Comparison of ENCODE assay signal across 7 cellular contexts in genomic region chr6:34245032-34245760, GRCh38. TPM values are rescaled to one million over a fixed set of nuclear protein-coding genes. Genes with fewer than 3 reads are reported as not detected.
A peak's percentile ranks its signal among the peaks of the same experiment; 100 is the strongest.
DNase-seq lines count a peak whose midpoint lies in the region; ATAC-seq and TF ChIP-seq lines count a peak whose summit lies in the region.
"Not testable (repeated sequence)": the region's sequence is repeated elsewhere in the genome, so short reads cannot be mapped to it uniquely, and the experiment has no call there.

No MANE protein-coding gene starts in this region.

- intact Hi-C loops in PC-3 (cut with micrococcal nuclease), result loop anchor here (5.0 kb wide), 2 partner anchors 292 to 362 kb away; no protein-coding TSS in a partner anchor

- H3K9me3 ChIP-seq in PC-3 (ENCODE audit: low read length); mesenchymal stem cell (ENCODE audit: control insufficient read depth, low read length); skeletal muscle tissue (ENCODE audit: control insufficient read depth in 3 of 3, low read length in 3 of 3): not testable (repeated sequence)

- 72% methylated on average over 8 of the region's 13 CpGs for WGBS in mesenchymal stem cell

- H3K79me1 ChIP-seq in mesenchymal stem cell (replicated peaks; ENCODE audit: low read length, poor library complexity, severe bottlenecking), result not testable (repeated sequence)

- H3K4me3 Mint-ChIP-seq in activated CD4-positive, alpha-beta memory T cell treated with anti-CD3 and anti-CD28 coated beads, Interleukin-2, amount 10 ng/mL, durations not matched to agents 7 days and 5 days; activated naive CD8-positive, alpha-beta T cell treated with anti-CD3 and anti-CD28 coated beads for 36 hours: not testable (repeated sequence)
- peak overlapping the region in 1 of 2 donors; percentile 19 for H3K4me3 Mint-ChIP-seq in effector memory CD8-positive, alpha-beta T cell

- H2BK12ac ChIP-seq in mesenchymal stem cell (ENCODE audit: low read length in 2 of 2), result peak overlapping the region; percentile 30 to 66

- BruUV-seq in PC-3 (replicated peaks; lab: Mats Ljungman, UMichigan), result not testable (repeated sequence)

- H3K4me3 ChIP-seq in PC-3 (ENCODE audit: low read length); mesenchymal stem cell (ENCODE audit: insufficient read depth in 1 of 2, low read depth in 1 of 2, low read length in 2 of 2); skeletal muscle tissue (ENCODE audit: low read length in 3 of 3): not testable (repeated sequence)

- H2AK5ac ChIP-seq in mesenchymal stem cell (ENCODE audit: low read length, severe bottlenecking), result not testable (repeated sequence)

- not testable (repeated sequence) for H3K9me3 Mint-ChIP-seq in activated CD4-positive, alpha-beta memory T cell treated with anti-CD3 and anti-CD28 coated beads, Interleukin-2, amount 10 ng/mL, durations not matched to agents 7 days and 5 days; activated naive CD8-positive, alpha-beta T cell treated with anti-CD3 and anti-CD28 coated beads for 36 hours; effector memory CD8-positive, alpha-beta T cell

- peak overlapping the region; percentile 99; the same call in 1 of the 2 replicates for H3K4me2 ChIP-seq in PC-3 (ENCODE audit: low read length)
- H3K4me2 ChIP-seq in mesenchymal stem cell (ENCODE audit: low read length, poor library complexity, severe bottlenecking), result not testable (repeated sequence)

- H4K8ac ChIP-seq in mesenchymal stem cell (ENCODE audit: low read length), result not testable (repeated sequence)

- not testable (repeated sequence) for H2AFZ ChIP-seq in PC-3 (ENCODE audit: low read length); mesenchymal stem cell (ENCODE audit: low read depth, low read length)

- H2BK15ac ChIP-seq in mesenchymal stem cell (ENCODE audit: low read depth, poor library complexity, severe bottlenecking), result peak overlapping the region; percentile 27

- not testable (repeated sequence) for H2BK5ac ChIP-seq in mesenchymal stem cell (ENCODE audit: low read depth, low read length, poor library complexity, severe bottlenecking)

- H3K36me3 ChIP-seq in PC-3 (ENCODE audit: low read depth, low read length) (peaks cover 39% of the 10 kb centered on the region), mesenchymal stem cell (ENCODE audit: control insufficient read depth in 1 of 2, insufficient read depth in 2 of 2, low read depth in 1 of 2, low read length in 2 of 2) (peaks cover 27 to 48% of the 10 kb centered on the region in 2 experiments), skeletal muscle tissue (ENCODE audit: control insufficient read depth in 3 of 3, insufficient read depth in 3 of 3, low read length in 3 of 3) (peaks cover 5 to 26% (median 15%) of the 10 kb centered on the region in 3 donors)

- peak overlapping the region; percentile 71 for H4K91ac ChIP-seq in mesenchymal stem cell (ENCODE audit: low read length)

- peaks cover 83% of the 10 kb centered on the region for H3K4me1 Mint-ChIP-seq in activated CD4-positive, alpha-beta memory T cell treated with anti-CD3 and anti-CD28 coated beads, Interleukin-2, amount 10 ng/mL, durations not matched to agents 7 days and 5 days
- H3K4me1 Mint-ChIP-seq in activated naive CD8-positive, alpha-beta T cell treated with anti-CD3 and anti-CD28 coated beads for 36 hours, result peaks cover 76% of the 10 kb centered on the region
- peaks cover 32 to 40% of the 10 kb centered on the region in 2 donors for H3K4me1 Mint-ChIP-seq in effector memory CD8-positive, alpha-beta T cell (ENCODE audit: low read depth in 2 of 2)

- peak; percentile 4 for DNase-seq in ELR (ENCODE audit: low read depth)
- DNase-seq in PC-3; activated CD4-positive, alpha-beta memory T cell treated with anti-CD3 and anti-CD28 coated beads, Interleukin-2, amount 10 ng/mL, durations not matched to agents 7 days and 5 days; activated naive CD8-positive, alpha-beta T cell treated with anti-CD3 and anti-CD28 coated beads for 36 hours; effector memory CD8-positive, alpha-beta T cell; mesenchymal stem cell: not testable (repeated sequence)

- not testable (repeated sequence) for TF ChIP-seq CTCF in PC-3 (conservative IDR thresholded peaks at IDR 0.05; ENCODE audit: low read depth, low read length)

- H3F3A ChIP-seq in PC-3 (ENCODE audit: low read length, unreplicated experiment), result peaks cover 29% of the 10 kb centered on the region

- not testable (repeated sequence) for H3K27me3 Mint-ChIP-seq in activated CD4-positive, alpha-beta memory T cell treated with anti-CD3 and anti-CD28 coated beads, Interleukin-2, amount 10 ng/mL, durations not matched to agents 7 days and 5 days; activated naive CD8-positive, alpha-beta T cell treated with anti-CD3 and anti-CD28 coated beads for 36 hours; effector memory CD8-positive, alpha-beta T cell

- H3K36me3 Mint-ChIP-seq in activated CD4-positive, alpha-beta memory T cell treated with anti-CD3 and anti-CD28 coated beads, Interleukin-2, amount 10 ng/mL, durations not matched to agents 7 days and 5 days (ENCODE audit: low read depth), result peaks cover 52% of the 10 kb centered on the region
- H3K36me3 Mint-ChIP-seq in activated naive CD8-positive, alpha-beta T cell treated with anti-CD3 and anti-CD28 coated beads for 36 hours, result peaks cover 39% of the 10 kb centered on the region
- H3K36me3 Mint-ChIP-seq in effector memory CD8-positive, alpha-beta T cell (ENCODE audit: insufficient read depth), result peaks cover 59% of the 10 kb centered on the region

- H3K79me2 ChIP-seq in PC-3 (ENCODE audit: low read length), result peaks cover 38% of the 10 kb centered on the region

- not testable (repeated sequence) for H2BK120ac ChIP-seq in mesenchymal stem cell (ENCODE audit: low read depth, low read length)

- not testable (repeated sequence) for H3K4ac ChIP-seq in mesenchymal stem cell (ENCODE audit: low read depth in 1 of 2, low read length in 2 of 2)

- H3K14ac ChIP-seq in mesenchymal stem cell (ENCODE audit: low read length in 2 of 2), result not testable (repeated sequence)

- H3K4me1 ChIP-seq in PC-3 (ENCODE audit: insufficient read depth, low read length), result peaks cover 84% of the 10 kb centered on the region
- peaks cover 56% of the 10 kb centered on the region for H3K4me1 ChIP-seq in mesenchymal stem cell (ENCODE audit: control insufficient read depth, insufficient read depth, low read depth, low read length)
- H3K4me1 ChIP-seq in skeletal muscle tissue (ENCODE audit: control insufficient read depth in 3 of 3, insufficient read depth in 3 of 3, low read length in 3 of 3), result peaks cover 17 to 43% (median 26%) of the 10 kb centered on the region in 3 donors

- peaks cover 27% of the 10 kb centered on the region for H4K20me1 ChIP-seq in PC-3 (ENCODE audit: low read length)

- peak overlapping the region; percentile 35 to 74 for H3K18ac ChIP-seq in mesenchymal stem cell (ENCODE audit: low read depth in 1 of 2, low read length in 2 of 2)

- CTCF ChIA-PET in PC-3 (lab: Charles Lee), result interaction anchor here (0.6 to 0.9 kb wide), 2 partner anchors 170 to 967 kb away, joined by 3 to 10 read pairs; no protein-coding TSS in a partner anchor
- CTCF ChIA-PET in activated CD4-positive, alpha-beta memory T cell treated with anti-CD3 and anti-CD28 coated beads, Interleukin-2, amount 10 ng/mL, durations not matched to agents 7 days and 5 days (lab: Charles Lee), result not testable (repeated sequence)

- peak overlapping the region; percentile 96 for H3K27ac ChIP-seq in PC-3 (ENCODE audit: low read length)
- not testable (repeated sequence) for H3K27ac ChIP-seq in mesenchymal stem cell (ENCODE audit: low read length, poor library complexity, severe bottlenecking)
- peak overlapping the region; percentile 73 for H3K27ac ChIP-seq in skeletal muscle tissue (ENCODE audit: low read depth, low read length)

- not testable (repeated sequence) for H3K23ac ChIP-seq in mesenchymal stem cell (ENCODE audit: low read length in 2 of 2)

- H3K27ac Mint-ChIP-seq in activated CD4-positive, alpha-beta memory T cell treated with anti-CD3 and anti-CD28 coated beads, Interleukin-2, amount 10 ng/mL, durations not matched to agents 7 days and 5 days, result peak overlapping the region; percentile 8
- peak overlapping the region; percentile 58 for H3K27ac Mint-ChIP-seq in activated naive CD8-positive, alpha-beta T cell treated with anti-CD3 and anti-CD28 coated beads for 36 hours
- H3K27ac Mint-ChIP-seq in effector memory CD8-positive, alpha-beta T cell, result peak overlapping the region; percentile 50 to 89

- H3K27me3 ChIP-seq in PC-3 (ENCODE audit: low read length); mesenchymal stem cell (ENCODE audit: control insufficient read depth in 1 of 2, insufficient read depth in 1 of 2, low read length in 2 of 2); skeletal muscle tissue (ENCODE audit: control insufficient read depth in 3 of 3, insufficient read depth in 3 of 3, low read length in 3 of 3): not testable (repeated sequence)

- H3K9me2 ChIP-seq in PC-3 (replicated peaks; ENCODE audit: low read length), result not testable (repeated sequence)

- ATAC-seq in PC-3; effector memory CD8-positive, alpha-beta T cell (replicated peaks): not testable (repeated sequence)

- POLR2A ChIA-PET in PC-3 (lab: Charles Lee; ENCODE audit: unreplicated experiment), result interaction anchor here (0.6 kb wide), 1 partner anchor 89 kb away, joined by 31 read pairs; no protein-coding TSS in a partner anchor
- POLR2A ChIA-PET in activated CD4-positive, alpha-beta memory T cell treated with anti-CD3 and anti-CD28 coated beads, Interleukin-2, amount 10 ng/mL, durations not matched to agents 7 days and 5 days (lab: Charles Lee), result interaction anchor here (1.2 kb wide), 1 partner anchor 21 kb away, joined by 3 read pairs; no protein-coding TSS in a partner anchor

- not testable (repeated sequence) for H3K9ac ChIP-seq in PC-3 (ENCODE audit: low read length); skeletal muscle tissue (ENCODE audit: low read depth in 1 of 3, low read length in 3 of 3)
- H3K9ac ChIP-seq in mesenchymal stem cell (ENCODE audit: low read length), result peak overlapping the region; percentile 22

RNA-seq across cellular contexts. Expression of gene SMIM29, which starts 3.6 kb away (rescaled TPM):
- total RNA-seq in PC-3 (2014; rRNA removed), result 25.8 and 26.8 TPM in 2 replicates
- 10 to 100 TPM; 38.3 to 38.4 TPM for total RNA-seq in activated CD4-positive, alpha-beta memory T cell treated with anti-CD3 and anti-CD28 coated beads, Interleukin-2, amount 10 ng/mL, durations not matched to agents 7 days and 5 days
- 10 to 100 TPM; 13.1 to 14.2 TPM for total RNA-seq in activated naive CD8-positive, alpha-beta T cell treated with anti-CD3 and anti-CD28 coated beads for 36 hours
- 47.1 TPM for polyA plus RNA-seq in mesenchymal stem cell (2013, experiment 1 of 2)
- polyA plus RNA-seq in mesenchymal stem cell (2013, experiment 2 of 2), result 50.5 TPM
- total RNA-seq in skeletal muscle tissue, result 5.2 TPM

RNA-seq across cellular contexts. Expression of gene HMGA1, which starts 8.5 kb away (rescaled TPM):
- 1,115 and 1,441 TPM in 2 replicates for total RNA-seq in PC-3 (2014; rRNA removed)
- total RNA-seq in activated CD4-positive, alpha-beta memory T cell treated with anti-CD3 and anti-CD28 coated beads, Interleukin-2, amount 10 ng/mL, durations not matched to agents 7 days and 5 days, result 100 to 1,000 TPM; 269 to 282 TPM
- 100 to 1,000 TPM; 803 to 814 TPM for total RNA-seq in activated naive CD8-positive, alpha-beta T cell treated with anti-CD3 and anti-CD28 coated beads for 36 hours
- 544 TPM for polyA plus RNA-seq in mesenchymal stem cell (2013, experiment 1 of 2)
- polyA plus RNA-seq in mesenchymal stem cell (2013, experiment 2 of 2), result 524 TPM
- 20.4 TPM for total RNA-seq in skeletal muscle tissue

Comparison
In these comparisons a context has a peak if more than half of its experiments do, and no peak if none do; other contexts are left out.
1. H3K27ac Mint-ChIP-seq: peak in every context shown above with its lines; median percentile 70 in effector memory CD8-positive, alpha-beta T cell; 58 in activated naive CD8-positive, alpha-beta T cell treated with anti-CD3 and anti-CD28 coated beads for 36 hours; 8 in activated CD4-positive, alpha-beta memory T cell treated with anti-CD3 and anti-CD28 coated beads, Interleukin-2, amount 10 ng/mL, durations not matched to agents 7 days and 5 days.
2. RNA of gene HMGA1, which starts 8.5 kb away (total RNA-seq): 1,115 to 1,441 TPM in PC-3, 803 to 814 TPM in activated naive CD8-positive, alpha-beta T cell treated with anti-CD3 and anti-CD28 coated beads for 36 hours and 269 to 282 TPM in activated CD4-positive, alpha-beta memory T cell treated with anti-CD3 and anti-CD28 coated beads, Interleukin-2, amount 10 ng/mL, durations not matched to agents 7 days and 5 days; 20.4 TPM in skeletal muscle tissue (single experiment); every median in the first group is over 10 times any median in the second.